ENCODE assay signal across 22 cellular contexts in genomic region chr6:4813055-4813454, GRCh38. TPM values are rescaled to one million over a fixed set of nuclear protein-coding genes. Genes with fewer than 3 reads are reported as not detected.
DNase-seq lines count a peak whose midpoint lies in the region; ATAC-seq and TF ChIP-seq lines count a peak whose summit lies in the region.
"Had no signal": no experiment of that assay in that cellular context is flagged by ENCODE, and none has a peak within 500 bp of the region (broad histone marks: within the 10 kb centered on the region; RNA-seq: fewer than 3 reads in every experiment).

No MANE protein-coding gene starts in this region.

- peak overlapping the region; percentile 90 for H3K4ac ChIP-seq in trophoblast cell (ENCODE audit: low read depth, low read length)

- peak overlapping the region; percentile 64 for H3K27ac Mint-ChIP-seq in activated T-cell treated with anti-CD3 and anti-CD28 coated beads, Interleukin-2, amount 50 U/mL, for 72 hours
- peak overlapping the region; percentile 8 for H3K27ac Mint-ChIP-seq in type B pancreatic cell
- H3K27ac Mint-ChIP-seq: CD4-positive, CD25-positive, alpha-beta regulatory T cell; GM23338; H9 had no signal

- peaks cover 6% of the 10 kb centered on the region for H3K79me1 ChIP-seq in trophoblast cell (ENCODE audit: low read length)

- H3K9me3 Mint-ChIP-seq in activated T-cell treated with anti-CD3 and anti-CD28 coated beads, Interleukin-2, amount 50 U/mL, for 72 hours: peaks cover 0 to 5% of the 10 kb centered on the region in 2 donors
- peaks cover 8% of the 10 kb centered on the region for H3K9me3 Mint-ChIP-seq in type B pancreatic cell
- H3K9me3 Mint-ChIP-seq: GM23338 had no signal

- no peak overlapping the region for H3K23ac ChIP-seq in trophoblast cell (ENCODE audit: low read length)

- no peak overlapping the region for H2BK12ac ChIP-seq in trophoblast cell (ENCODE audit: low read length)

- no peak overlapping the region for H3K4me3 ChIP-seq in trophoblast cell (ENCODE audit: low read depth, low read length)
- H3K4me3 ChIP-seq: BLaER1, GM12878, GM23338 had no signal

- H4K8ac ChIP-seq in trophoblast cell (ENCODE audit: low read depth, low read length): no peak overlapping the region

- WGBS in trophoblast cell (ENCODE audit: extremely low coverage, insufficient coverage, insufficient read length): no CpG with 5 or more reads among the region's 8 CpGs

- no peak overlapping the region for H2BK5ac ChIP-seq in trophoblast cell (ENCODE audit: low read depth, low read length, poor library complexity)

- no peak for DNase-seq in activated T-cell treated with anti-CD3 and anti-CD28 coated beads, Interleukin-2, amount 50 U/mL, for 72 hours
- DNase-seq in activated T-cell treated with anti-CD3 and anti-CD28 coated beads for 4 hours: no peak
- peak; percentile 5 for DNase-seq in dedifferentiated amniotic fluid mesenchymal stem cell (ENCODE audit: extremely low spot score)
- no peak for DNase-seq in trophoblast cell
- no peak for DNase-seq in type B pancreatic cell (ENCODE audit: extremely low spot score, unreplicated experiment)
- no peak for DNase-seq in hypothalamus (lab: John Stamatoyannopoulos, UW)
- DNase-seq in activated CD4-positive, alpha-beta T cell treated with anti-CD3 and anti-CD28 coated beads, Interleukin-2, amount 50 U/mL, for 48 hours: no peak
- DNase-seq: CD4-positive, CD25-positive, alpha-beta regulatory T cell; CD8-positive, alpha-beta memory T cell; DMS 273 treated with DMSO at 0.1 percent for 48 hours; DMS79; EL; GDM1; H9 had no signal

- H3K18ac ChIP-seq in trophoblast cell (ENCODE audit: low read length): no peak overlapping the region

- no peak for TF ChIP-seq CTCF in type B pancreatic cell (conservative IDR thresholded peaks at IDR 0.05)

- peaks cover 7 to 9% of the 10 kb centered on the region in 2 experiments for H3K4me1 ChIP-seq in trophoblast cell (ENCODE audit: control insufficient read depth in 1 of 2, insufficient read depth in 2 of 2, low read length in 2 of 2)
- H3K4me1 ChIP-seq: BLaER1 had no signal

- peaks cover 25% of the 10 kb centered on the region for H3K79me2 ChIP-seq in trophoblast cell (ENCODE audit: control insufficient read depth, insufficient read depth, low read length, poor library complexity)

- no peak for ATAC-seq in activated T-cell treated with anti-CD3 and anti-CD28 coated beads, Interleukin-2, amount 50 U/mL, for 72 hours (replicated peaks in 1 of 2)
- no peak for ATAC-seq in HG02981 (IDR thresholded peaks at IDR 0.05; ENCODE audit: unreplicated experiment)
- ATAC-seq: GM12878, GM23338, HCT116 had no signal

- peaks cover 5% of the 10 kb centered on the region in 2 donors for H3K36me3 Mint-ChIP-seq in activated T-cell treated with anti-CD3 and anti-CD28 coated beads, Interleukin-2, amount 50 U/mL, for 72 hours (ENCODE audit: insufficient read depth in 2 of 2)
- peaks cover 18% of the 10 kb centered on the region for H3K36me3 Mint-ChIP-seq in type B pancreatic cell

- H3K14ac ChIP-seq in trophoblast cell (ENCODE audit: low read length): no peak overlapping the region

- no peaks in the 10 kb centered on the region for H3K36me3 ChIP-seq in trophoblast cell (ENCODE audit: control insufficient read depth in 1 of 2, insufficient read depth in 2 of 2, low read length in 2 of 2)

- no peak overlapping the region for H2AFZ ChIP-seq in trophoblast cell (ENCODE audit: insufficient read depth, low read length, poor library complexity)
- H2AFZ ChIP-seq: GM23338 had no signal

- no peak overlapping the region for H4K91ac ChIP-seq in trophoblast cell (ENCODE audit: low read depth, low read length)

- no peaks in the 10 kb centered on the region for H3K27me3 ChIP-seq in trophoblast cell (ENCODE audit: insufficient read depth, low read length)
- H3K27me3 ChIP-seq: BLaER1 had no signal

- H2AK5ac ChIP-seq in trophoblast cell (ENCODE audit: low read length): no peak overlapping the region

- H2BK120ac ChIP-seq in trophoblast cell (ENCODE audit: insufficient read depth, low read length, poor library complexity): no peak overlapping the region

- no peaks in the 10 kb centered on the region for H3K9me3 ChIP-seq in trophoblast cell (ENCODE audit: insufficient read depth, low read depth, low read length)

- H3K4me2 ChIP-seq in trophoblast cell (ENCODE audit: low read length): no peak overlapping the region
- H3K4me2 ChIP-seq: BLaER1, GM23338 had no signal

- no peak overlapping the region for H3K4me3 Mint-ChIP-seq in activated T-cell treated with anti-CD3 and anti-CD28 coated beads, Interleukin-2, amount 50 U/mL, for 72 hours
- no peak overlapping the region for H3K4me3 Mint-ChIP-seq in type B pancreatic cell
- H3K4me3 Mint-ChIP-seq: GM23338, H9 had no signal

- H3K27ac ChIP-seq in trophoblast cell (ENCODE audit: low read depth, low read length): no peak overlapping the region
- H3K27ac ChIP-seq: 22Rv1, BLaER1, C4-2B had no signal

- H4K12ac ChIP-seq in trophoblast cell (ENCODE audit: low read depth, low read length): no peak overlapping the region

- no peak overlapping the region for H3K9ac ChIP-seq in trophoblast cell (ENCODE audit: low read length)
- H3K9ac ChIP-seq: BLaER1 had no signal

- H3K27me3 Mint-ChIP-seq in activated T-cell treated with anti-CD3 and anti-CD28 coated beads, Interleukin-2, amount 50 U/mL, for 72 hours (ENCODE audit: low read depth): no peaks in the 10 kb centered on the region
- H3K27me3 Mint-ChIP-seq in type B pancreatic cell: no peaks in the 10 kb centered on the region
- H3K27me3 Mint-ChIP-seq: B cell; CD4-positive, CD25-positive, alpha-beta regulatory T cell; CD8-positive, alpha-beta memory T cell had no signal

- peaks cover 58% of the 10 kb centered on the region for H3K4me1 Mint-ChIP-seq in activated T-cell treated with anti-CD3 and anti-CD28 coated beads, Interleukin-2, amount 50 U/mL, for 72 hours (ENCODE audit: low read depth)
- H3K4me1 Mint-ChIP-seq in type B pancreatic cell (ENCODE audit: unreplicated experiment): peaks cover 8% of the 10 kb centered on the region

RNA-seq across cellular contexts. Expression of gene CDYL, which starts 36.9 kb away (rescaled TPM):
- total RNA-seq in activated T-cell treated with anti-CD3 and anti-CD28 coated beads, Interleukin-2, amount 50 U/mL, for 72 hours: 10 to 100 TPM; 39.2 to 40.8 TPM
- polyA plus RNA-seq in trophoblast cell (2013): 136 and 138 TPM in 2 replicates
- total RNA-seq in type B pancreatic cell (ENCODE audit: low replicate concordance): 74.1 and 82.2 TPM in 2 replicates
